In the genomic region with DNA sequence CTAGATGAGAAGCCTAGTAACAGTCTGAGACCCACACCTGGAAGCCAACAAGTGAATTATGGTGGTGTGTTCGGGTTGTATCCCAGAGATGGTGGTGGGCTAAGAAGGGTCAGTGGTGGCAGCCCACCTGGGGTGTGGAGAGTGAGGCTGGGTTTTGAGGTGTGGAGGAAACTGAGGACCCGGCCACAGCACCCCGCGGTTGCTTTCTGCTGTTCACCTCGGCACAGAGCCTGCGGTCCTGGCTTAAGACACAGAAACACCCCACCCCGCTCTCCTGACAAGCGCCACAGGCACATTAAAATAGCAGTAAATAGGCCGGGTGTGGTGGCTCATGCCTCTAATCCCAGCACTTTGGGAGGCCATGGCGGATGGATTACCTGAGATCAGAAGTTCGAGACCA, we compare ENCODE assay signal across 9 cellular contexts.
"Had no signal": no experiment of that assay in that cellular context is flagged by ENCODE, and none has a peak within 500 bp of the region (broad histone marks: within the 10 kb centered on the region; RNA-seq: fewer than 3 reads in every experiment).

No MANE protein-coding gene starts in this region.

- H3K36me3 ChIP-seq: HAP-1 had no signal

- DNase-seq: GM23248, GOT3, H7, H9, HCEC 1CT, HFFc6 had no signal

- H3K27ac ChIP-seq: GM23248 had no signal

- H3K4me3 ChIP-seq: GM23248, GM23338, HAP-1 had no signal

- ATAC-seq: GM23338, HCT116 had no signal

- H3K4me1 ChIP-seq: HAP-1 had no signal

- H3K9me3 ChIP-seq: HAP-1 had no signal
